ENCODE assay signal across 8 cellular contexts in genomic region chrX:101057095-101057714, GRCh38. TPM values are rescaled to one million over a fixed set of nuclear protein-coding genes. Genes with fewer than 3 reads are reported as not detected.
A peak's percentile ranks its signal among the peaks of the same experiment; 100 is the strongest.
DNase-seq lines count a peak whose midpoint lies in the region; ATAC-seq, FAIRE-seq and TF ChIP-seq lines count a peak whose summit lies in the region.

No MANE protein-coding gene starts in this region.

- intact Hi-C loops in activated T-helper 2 cell treated with anti-CD3 and anti-CD28 coated beads, Interferon-gamma antibody, Interleukin-2, Interleukin-4, amounts not matched to agents 10 μg/mL and 5 μg/mL and 100 μg/mL, durations not matched to agents 14 hours and 24 hours and 36 hours (cut with micrococcal nuclease) = loop anchor here (10.0 kb wide), 1 partner anchor 132 kb away; the partner anchor contains the start of gene XKRX

- no peaks in the 10 kb centered on the region for H3K27me3 ChIP-seq in bronchial epithelial cell (ENCODE audit: control insufficient read depth, insufficient read depth, low read length)

- ATAC-seq in GM21526 (IDR thresholded peaks at IDR 0.05; ENCODE audit: low FRiP score, unreplicated experiment) = peak; percentile 83

- peaks cover 8% of the 10 kb centered on the region for H3K9me3 Mint-ChIP-seq in activated T-helper 2 cell treated with anti-CD3 and anti-CD28 coated beads, Interferon-gamma antibody, Interleukin-2, Interleukin-4, amounts not matched to agents 10 μg/mL and 5 μg/mL and 100 μg/mL, durations not matched to agents 14 hours and 24 hours and 36 hours

- peaks cover 11% of the 10 kb centered on the region for H3K4me1 Mint-ChIP-seq in activated T-helper 2 cell treated with anti-CD3 and anti-CD28 coated beads, Interferon-gamma antibody, Interleukin-2, Interleukin-4, amounts not matched to agents 10 μg/mL and 5 μg/mL and 100 μg/mL, durations not matched to agents 14 hours and 24 hours and 36 hours (ENCODE audit: low read depth)

- DNase-seq in GM03348 (ENCODE audit: low spot score) (peak; percentile 21), HS-5 (ENCODE audit: low read depth) (peak; percentile 61), bronchial epithelial cell (ENCODE audit: low read depth) (peak; percentile 74), nucleus accumbens (lab: John Stamatoyannopoulos, UW) (no peak), cerebellar nuclear complex (lab: John Stamatoyannopoulos, UW) (no peak)
- DNase-seq in activated T-helper 2 cell treated with anti-CD3 and anti-CD28 coated beads, Interferon-gamma antibody, Interleukin-2, Interleukin-4, amounts not matched to agents 10 μg/mL and 5 μg/mL and 100 μg/mL, durations not matched to agents 14 hours and 24 hours and 36 hours (ENCODE audit: low spot score) = no peak
- no peak for DNase-seq in activated effector memory CD4-positive, alpha-beta T cell treated with anti-CD3 and anti-CD28 coated beads, Interleukin-2, amount 50 U/mL, for 16 hours

- no peak overlapping the region for H3K27ac Mint-ChIP-seq in activated T-helper 2 cell treated with anti-CD3 and anti-CD28 coated beads, Interferon-gamma antibody, Interleukin-2, Interleukin-4, amounts not matched to agents 10 μg/mL and 5 μg/mL and 100 μg/mL, durations not matched to agents 14 hours and 24 hours and 36 hours

- H3K4me3 Mint-ChIP-seq in activated T-helper 2 cell treated with anti-CD3 and anti-CD28 coated beads, Interferon-gamma antibody, Interleukin-2, Interleukin-4, amounts not matched to agents 10 μg/mL and 5 μg/mL and 100 μg/mL, durations not matched to agents 14 hours and 24 hours and 36 hours (ENCODE audit: low read depth) = no peak overlapping the region

- FAIRE-seq in bronchial epithelial cell (lab: Jason Lieb, UNC) = no peak

- H3K27me3 Mint-ChIP-seq in activated T-helper 2 cell treated with anti-CD3 and anti-CD28 coated beads, Interferon-gamma antibody, Interleukin-2, Interleukin-4, amounts not matched to agents 10 μg/mL and 5 μg/mL and 100 μg/mL, durations not matched to agents 14 hours and 24 hours and 36 hours (ENCODE audit: low read depth) = no peaks in the 10 kb centered on the region

- no peak for TF ChIP-seq CTCF in bronchial epithelial cell (IDR thresholded peaks at IDR 0.05; ENCODE audit: insufficient read depth, low read length, severe bottlenecking)

- H3K4me3 ChIP-seq in bronchial epithelial cell (ENCODE audit: low read depth, low read length) = no peak overlapping the region

- peaks cover 8% of the 10 kb centered on the region for H3K36me3 Mint-ChIP-seq in activated T-helper 2 cell treated with anti-CD3 and anti-CD28 coated beads, Interferon-gamma antibody, Interleukin-2, Interleukin-4, amounts not matched to agents 10 μg/mL and 5 μg/mL and 100 μg/mL, durations not matched to agents 14 hours and 24 hours and 36 hours (ENCODE audit: low read depth)

- no peaks in the 10 kb centered on the region for H3K36me3 ChIP-seq in bronchial epithelial cell (ENCODE audit: control insufficient read depth, insufficient read depth, low read length)

RNA-seq across cellular contexts. Expression of gene TRMT2B, which starts 5.3 kb away (rescaled TPM):
- total RNA-seq in bronchial epithelial cell = 8.4 and 13.6 TPM in 2 replicates
- 21.5 and 24.4 TPM in 2 replicates for total RNA-seq in activated T-helper 2 cell treated with anti-CD3 and anti-CD28 coated beads, Interferon-gamma antibody, Interleukin-2, Interleukin-4, amounts not matched to agents 10 μg/mL and 5 μg/mL and 100 μg/mL, durations not matched to agents 14 hours and 24 hours and 36 hours

RNA-seq across cellular contexts. Expression of gene TMEM35A, which starts 21.5 kb away (rescaled TPM):
- not detected in 2 replicates for total RNA-seq in bronchial epithelial cell
- total RNA-seq in activated T-helper 2 cell treated with anti-CD3 and anti-CD28 coated beads, Interferon-gamma antibody, Interleukin-2, Interleukin-4, amounts not matched to agents 10 μg/mL and 5 μg/mL and 100 μg/mL, durations not matched to agents 14 hours and 24 hours and 36 hours = not detected in 2 replicates

RNA-seq across cellular contexts. Expression of gene CENPI, which starts 40.8 kb away (rescaled TPM):
- total RNA-seq in bronchial epithelial cell = 1.0 and 1.6 TPM in 2 replicates
- 20.7 and 20.9 TPM in 2 replicates for total RNA-seq in activated T-helper 2 cell treated with anti-CD3 and anti-CD28 coated beads, Interferon-gamma antibody, Interleukin-2, Interleukin-4, amounts not matched to agents 10 μg/mL and 5 μg/mL and 100 μg/mL, durations not matched to agents 14 hours and 24 hours and 36 hours

Comparison
In these comparisons a context has a peak if more than half of its experiments do, and no peak if none do; other contexts are left out.
1. DNase-seq: peak in GM03348 (single experiment), HS-5 (single experiment) and bronchial epithelial cell (single experiment); none in nucleus accumbens (0 of 56), activated T-helper 2 cell treated with anti-CD3 and anti-CD28 coated beads, Interferon-gamma antibody, Interleukin-2, Interleukin-4, amounts not matched to agents 10 μg/mL and 5 μg/mL and 100 μg/mL, durations not matched to agents 14 hours and 24 hours and 36 hours (single experiment), cerebellar nuclear complex (0 of 2) and activated effector memory CD4-positive, alpha-beta T cell treated with anti-CD3 and anti-CD28 coated beads, Interleukin-2, amount 50 U/mL, for 16 hours (single experiment).